ENCODE assay signal across 7 cellular contexts in the genomic region with DNA sequence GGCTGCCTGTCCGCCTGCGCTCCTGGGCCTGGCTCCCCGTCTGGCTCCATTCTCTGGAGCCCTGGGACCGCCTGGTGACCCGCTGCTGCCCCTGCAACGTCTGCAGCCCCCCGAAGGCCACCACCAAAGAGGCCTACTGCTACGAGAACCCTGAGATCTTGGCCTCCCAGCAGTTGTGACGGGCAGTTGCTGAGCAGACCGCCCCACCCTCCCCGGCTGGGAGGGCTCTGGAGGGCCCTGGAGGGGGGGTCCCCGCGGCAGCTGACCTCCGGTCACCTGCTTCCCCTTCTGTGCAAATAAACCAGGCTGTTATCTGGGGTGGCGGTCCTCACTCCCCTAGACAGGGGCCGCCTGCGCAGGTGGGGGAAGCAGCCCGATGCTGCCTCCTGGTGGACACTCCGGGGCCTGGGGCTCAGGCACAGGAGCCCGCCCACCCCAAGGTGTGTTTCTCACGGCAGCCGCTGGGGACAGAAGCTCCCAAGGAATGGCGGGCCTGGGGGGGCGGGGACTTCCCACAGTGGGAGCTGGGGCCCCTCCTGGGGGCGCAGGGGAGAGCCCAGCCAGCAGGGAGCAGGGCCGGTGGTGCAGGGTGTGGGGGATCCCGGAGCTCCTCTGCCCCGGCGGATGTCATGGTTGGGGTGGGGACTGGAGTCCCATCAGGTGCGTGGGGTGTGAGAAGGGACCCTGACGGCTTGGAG. TPM values are rescaled to one million over a fixed set of nuclear protein-coding genes. Genes with fewer than 3 reads are reported as not detected.
A peak's percentile ranks its signal among the peaks of the same experiment; 100 is the strongest.
DNase-seq lines count a peak whose midpoint lies in the region; FAIRE-seq and TF ChIP-seq lines count a peak whose summit lies in the region.

No MANE protein-coding gene starts in this region.

- FAIRE-seq in GM12892 (lab: Jason Lieb, UNC) = peak; percentile 96

- H3K4me2 ChIP-seq in parathyroid adenoma (ENCODE audit: low read length) = peak overlapping the region; percentile 60

- DNase-seq in GM12892 (ENCODE audit: insufficient read length) (peak; percentile 100), MV-4-11 (lab: John Stamatoyannopoulos, UW) (peak; percentile 75), SK-N-DZ (ENCODE audit: low spot score) (peak; percentile 87), globus pallidus (ENCODE audit: low spot score) (peak; percentile 72), tibial artery (peak; percentile 73 to 86)
- DNase-seq in activated naive CD4-positive, alpha-beta T cell (lab: John Stamatoyannopoulos, UW) = peak; percentile 75 to 93 (median 87)

- peak overlapping the region; percentile 78 for H2AFZ ChIP-seq in parathyroid adenoma

- H3K79me2 ChIP-seq in parathyroid adenoma = no peaks in the 10 kb centered on the region

- H3K9ac ChIP-seq in parathyroid adenoma = no peak overlapping the region

- H3K36me3 ChIP-seq in parathyroid adenoma (ENCODE audit: control insufficient read depth, insufficient read depth, low read length) (no peaks in the 10 kb centered on the region), tibial artery (no peaks in the 10 kb centered on the region)

- H3K27me3 ChIP-seq in parathyroid adenoma (ENCODE audit: control insufficient read depth, insufficient read depth, low read length) = no peaks in the 10 kb centered on the region
- peaks cover 0 to 49% of the 10 kb centered on the region in 2 donors for H3K27me3 ChIP-seq in tibial artery

- no peak for TF ChIP-seq POLR2A in GM12892 (IDR thresholded peaks at IDR 0.05; ENCODE audit: low read depth, low read length)

- H3K27ac ChIP-seq in parathyroid adenoma (peak overlapping the region; percentile 65), tibial artery (no peak overlapping the region)

- H3K4me1 ChIP-seq in parathyroid adenoma (peaks cover 14% of the 10 kb centered on the region), tibial artery (peaks cover 0 to 38% (median 15%) of the 10 kb centered on the region in 4 donors)

- no peaks in the 10 kb centered on the region for H3K9me3 ChIP-seq in parathyroid adenoma (ENCODE audit: control insufficient read depth, low read length)
- H3K9me3 ChIP-seq in tibial artery = no peaks in the 10 kb centered on the region

- peak; percentile 96 for TF ChIP-seq CTCF in parathyroid adenoma (IDR thresholded peaks at IDR 0.05)
- TF ChIP-seq CTCF in tibial artery (IDR thresholded peaks at IDR 0.05) = peak; percentile 95 to 96

- H3K4me3 ChIP-seq in parathyroid adenoma (ENCODE audit: low read depth, low read length) (no peak overlapping the region), tibial artery (no peak overlapping the region)

- intact Hi-C loops in tibial artery (cut with DNase I; ENCODE audit: low total_unique reads) = no loop called here

RNA-seq across cellular contexts. Expression of gene TUBB4B, which starts 4.7 kb away (rescaled TPM):
- polyA plus RNA-seq in GM12892 (2012; ENCODE audit: missing spikeins) = 96.6 TPM
- polyA plus RNA-seq in SK-N-DZ (2014; cell fraction: cytosol; rRNA removed) = 521 and 591 TPM in 2 replicates
- polyA plus RNA-seq in SK-N-DZ (2014; cell fraction: nucleus; rRNA removed) = 321 and 345 TPM in 2 replicates

RNA-seq across cellular contexts. Expression of gene SLC34A3, which starts 5.7 kb away (rescaled TPM):
- polyA plus RNA-seq in GM12892 (2012; ENCODE audit: missing spikeins) = not detected
- polyA plus RNA-seq in SK-N-DZ (2014; cell fraction: cytosol; rRNA removed) = 0.57 TPM in 1 of 2 replicates, not detected in the other
- polyA plus RNA-seq in SK-N-DZ (2014; cell fraction: nucleus; rRNA removed) = 0.82 TPM in 1 of 2 replicates, not detected in the other

RNA-seq across cellular contexts. Expression of gene RNF224, which starts 9.1 kb away (rescaled TPM):
- not detected for polyA plus RNA-seq in GM12892 (2012; ENCODE audit: missing spikeins)
- polyA plus RNA-seq in SK-N-DZ (2014; cell fraction: cytosol; rRNA removed) = 0.44 TPM in 1 of 2 replicates, not detected in the other
- polyA plus RNA-seq in SK-N-DZ (2014; cell fraction: nucleus; rRNA removed) = 0.75 TPM in 1 of 2 replicates, not detected in the other

RNA-seq across cellular contexts. Expression of gene CYSRT1, which starts 11.4 kb away (rescaled TPM):
- polyA plus RNA-seq in GM12892 (2012; ENCODE audit: missing spikeins) = 0.81 TPM
- 1.6 and 2.3 TPM in 2 replicates for polyA plus RNA-seq in SK-N-DZ (2014; cell fraction: cytosol; rRNA removed)
- 0.30 and 1.2 TPM in 2 replicates for polyA plus RNA-seq in SK-N-DZ (2014; cell fraction: nucleus; rRNA removed)

RNA-seq across cellular contexts. Expression of gene RNF208, which starts 14.3 kb away (rescaled TPM):
- 0.72 TPM for polyA plus RNA-seq in GM12892 (2012; ENCODE audit: missing spikeins)
- polyA plus RNA-seq in SK-N-DZ (2014; cell fraction: cytosol; rRNA removed) = 1.0 and 1.9 TPM in 2 replicates
- 6.4 and 8.4 TPM in 2 replicates for polyA plus RNA-seq in SK-N-DZ (2014; cell fraction: nucleus; rRNA removed)
